In genomic region chr4:110620352-110621327, GRCh38 we compare ENCODE assay signal across 9 cellular contexts. TPM values are rescaled to one million over a fixed set of nuclear protein-coding genes. Genes with fewer than 3 reads are reported as not detected.
A peak's percentile ranks its signal among the peaks of the same experiment; 100 is the strongest.
DNase-seq lines count a peak whose midpoint lies in the region; ATAC-seq and TF ChIP-seq lines count a peak whose summit lies in the region.
"Had no signal": no experiment of that assay in that cellular context is flagged by ENCODE, and none has a peak within 500 bp of the region (broad histone marks: within the 10 kb centered on the region; RNA-seq: fewer than 3 reads in every experiment).

No MANE protein-coding gene starts in this region.

- no peak for DNase-seq in breast epithelium (ENCODE audit: low spot score in 2 of 2)
- no peak for DNase-seq in MCF 10A (ENCODE audit: unreplicated experiment)
- peak; percentile 71 for DNase-seq in astrocyte of the hippocampus (ENCODE audit: low read depth, low spot score)
- DNase-seq in left kidney (ENCODE audit: low read depth, low spot score): peak; percentile 89
- no peak for DNase-seq in upper lobe of right lung
- DNase-seq in NCI-H1105 treated with DMSO at 0.1 percent for 48 hours (lab: John Stamatoyannopoulos, UW): no peak
- DNase-seq: NCI-H2171 treated with DMSO at 0.1 percent for 48 hours had no signal

- H3K9me3 ChIP-seq in breast epithelium (no peaks in the 10 kb centered on the region), upper lobe of right lung (no peaks in the 10 kb centered on the region)

- H3K27ac ChIP-seq in breast epithelium (no peak overlapping the region), upper lobe of right lung (no peak overlapping the region)

- POLR2A ChIA-PET in MCF 10A (lab: Yijun Ruan, JAX): no interaction called here

- H3K36me3 ChIP-seq in breast epithelium: no peaks in the 10 kb centered on the region
- H3K36me3 ChIP-seq in upper lobe of right lung: no peaks in the 10 kb centered on the region

- H3K27me3 ChIP-seq in breast epithelium: peaks cover 6 to 99% of the 10 kb centered on the region in 2 donors
- H3K27me3 ChIP-seq in upper lobe of right lung: peaks cover 100% of the 10 kb centered on the region

- H3K4me1 ChIP-seq in breast epithelium (no peaks in the 10 kb centered on the region), upper lobe of right lung (peaks cover 26% of the 10 kb centered on the region)

- H3K9me3 Mint-ChIP-seq in MCF 10A (ENCODE audit: unreplicated experiment): peaks cover 8% of the 10 kb centered on the region

- peaks cover 7% of the 10 kb centered on the region for H3K36me3 Mint-ChIP-seq in MCF 10A (ENCODE audit: insufficient read depth, unreplicated experiment)

- H3K27ac Mint-ChIP-seq in MCF 10A (ENCODE audit: low read depth, unreplicated experiment): no peak overlapping the region

- no TSS peak for BruUV-seq in MCF 10A (replicated peaks; lab: Mats Ljungman, UMichigan)

- no peaks in the 10 kb centered on the region for H3K4me1 Mint-ChIP-seq in MCF 10A (ENCODE audit: insufficient read depth, unreplicated experiment)

- TF ChIP-seq CTCF in breast epithelium (IDR thresholded peaks at IDR 0.05) (no peak), MCF 10A (IDR thresholded peaks at IDR 0.05; ENCODE audit: unreplicated experiment) (no peak), upper lobe of right lung (IDR thresholded peaks at IDR 0.05) (no peak)

- CTCF ChIA-PET in MCF 10A (lab: Yijun Ruan, JAX): interaction anchor here (0.7 to 0.8 kb wide), 2 partner anchors 59 to 148 kb away, joined by 3 to 4 read pairs; no protein-coding TSS in a partner anchor

- peaks cover 27% of the 10 kb centered on the region for H3K27me3 Mint-ChIP-seq in MCF 10A (ENCODE audit: insufficient read depth, unreplicated experiment)

- TF ChIP-seq POLR2A in breast epithelium (IDR thresholded peaks at IDR 0.05): no peak
- TF ChIP-seq POLR2A in GM18505 (IDR thresholded peaks at IDR 0.05; ENCODE audit: borderline replicate concordance, extremely low read depth, insufficient read depth, insufficient read length): no peak

- H3K4me3 Mint-ChIP-seq in MCF 10A (ENCODE audit: unreplicated experiment): no peak overlapping the region

- ATAC-seq in upper lobe of right lung (peak; percentile 24), GM18505 (IDR thresholded peaks at IDR 0.05; ENCODE audit: unreplicated experiment) (no peak), GM18867 (IDR thresholded peaks at IDR 0.05; ENCODE audit: unreplicated experiment) (no peak)

- H3K4me3 ChIP-seq in breast epithelium (peak overlapping the region; percentile 49 to 72 (median 70)), upper lobe of right lung (no peak overlapping the region)

- intact Hi-C loops in breast epithelium (cut with DNase I; ENCODE audit: low total_unique reads): no loop called here
- intact Hi-C loops in MCF 10A (cut with micrococcal nuclease): no loop called here
- intact Hi-C loops in upper lobe of right lung (cut with DNase I): no loop called here

RNA-seq across cellular contexts. Expression of gene PITX2, which starts 2.2 kb away (rescaled TPM):
- total RNA-seq in breast epithelium (1 to 10 TPM in 1 of 3 donors, under 1 TPM in 1, not detected in 1; 0.33 to 2.6 TPM), MCF 10A (2022) (0.77 and 0.79 TPM in 2 replicates), upper lobe of right lung (not detected)

Comparison
In these comparisons a context has a peak if more than half of its experiments do, and no peak if none do; other contexts are left out.
1. DNase-seq: peak in astrocyte of the hippocampus (single experiment) and left kidney (single experiment); none in breast epithelium (0 of 2), MCF 10A (single experiment), upper lobe of right lung (single experiment) and NCI-H1105 treated with DMSO at 0.1 percent for 48 hours (single experiment).